ENCODE assay signal across 1 cellular context in the genomic region with DNA sequence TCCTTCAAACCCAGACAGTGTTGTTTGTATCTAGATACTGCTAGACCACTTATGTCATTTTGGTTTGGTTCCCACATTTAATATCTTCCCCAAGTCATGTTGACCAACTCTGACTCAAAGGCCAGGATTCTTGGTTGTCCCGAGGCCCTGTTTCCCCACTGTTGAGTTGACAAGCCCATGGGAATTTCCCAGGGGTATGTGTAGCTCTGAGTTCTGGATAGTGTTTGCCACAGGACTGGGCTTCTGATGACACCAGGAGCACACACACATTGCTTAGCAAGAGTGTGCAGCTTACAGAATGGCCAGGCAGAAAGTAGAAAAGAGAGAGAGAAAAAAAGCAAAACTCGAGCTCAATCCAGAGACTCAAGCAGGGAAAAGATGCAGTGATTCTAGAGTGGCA.
TF ChIP-seq lines count a peak whose summit lies in the region.

No MANE protein-coding gene starts in this region.

TF ChIP-seq in HepG2, 621 proteins besides CTCF, POLR2A, EP300 and RAD21 (continued from another document):
- TF ChIP-seq, protein P1, sequence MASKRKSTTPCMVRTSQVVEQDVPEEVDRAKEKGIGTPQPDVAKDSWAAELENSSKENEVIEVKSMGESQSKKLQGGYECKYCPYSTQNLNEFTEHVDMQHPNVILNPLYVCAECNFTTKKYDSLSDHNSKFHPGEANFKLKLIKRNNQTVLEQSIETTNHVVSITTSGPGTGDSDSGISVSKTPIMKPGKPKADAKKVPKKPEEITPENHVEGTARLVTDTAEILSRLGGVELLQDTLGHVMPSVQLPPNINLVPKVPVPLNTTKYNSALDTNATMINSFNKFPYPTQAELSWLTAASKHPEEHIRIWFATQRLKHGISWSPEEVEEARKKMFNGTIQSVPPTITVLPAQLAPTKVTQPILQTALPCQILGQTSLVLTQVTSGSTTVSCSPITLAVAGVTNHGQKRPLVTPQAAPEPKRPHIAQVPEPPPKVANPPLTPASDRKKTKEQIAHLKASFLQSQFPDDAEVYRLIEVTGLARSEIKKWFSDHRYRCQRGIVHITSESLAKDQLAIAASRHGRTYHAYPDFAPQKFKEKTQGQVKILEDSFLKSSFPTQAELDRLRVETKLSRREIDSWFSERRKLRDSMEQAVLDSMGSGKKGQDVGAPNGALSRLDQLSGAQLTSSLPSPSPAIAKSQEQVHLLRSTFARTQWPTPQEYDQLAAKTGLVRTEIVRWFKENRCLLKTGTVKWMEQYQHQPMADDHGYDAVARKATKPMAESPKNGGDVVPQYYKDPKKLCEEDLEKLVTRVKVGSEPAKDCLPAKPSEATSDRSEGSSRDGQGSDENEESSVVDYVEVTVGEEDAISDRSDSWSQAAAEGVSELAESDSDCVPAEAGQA (IDR thresholded peaks at IDR 0.05; ENCODE audit: low read depth) = no peak
- TF ChIP-seq, protein P1 (CRISPR knock-in tag; IDR thresholded peaks at IDR 0.05; ENCODE audit: borderline replicate concordance) = no peak
- TF ChIP-seq PCBP1 (IDR thresholded peaks at IDR 0.05; ENCODE audit: borderline replicate concordance, low read depth, low read length) (no peak), ASH2L (IDR thresholded peaks at IDR 0.05; ENCODE audit: insufficient read length, low read depth, low read length) (no peak)
- TF ChIP-seq, protein P2, sequence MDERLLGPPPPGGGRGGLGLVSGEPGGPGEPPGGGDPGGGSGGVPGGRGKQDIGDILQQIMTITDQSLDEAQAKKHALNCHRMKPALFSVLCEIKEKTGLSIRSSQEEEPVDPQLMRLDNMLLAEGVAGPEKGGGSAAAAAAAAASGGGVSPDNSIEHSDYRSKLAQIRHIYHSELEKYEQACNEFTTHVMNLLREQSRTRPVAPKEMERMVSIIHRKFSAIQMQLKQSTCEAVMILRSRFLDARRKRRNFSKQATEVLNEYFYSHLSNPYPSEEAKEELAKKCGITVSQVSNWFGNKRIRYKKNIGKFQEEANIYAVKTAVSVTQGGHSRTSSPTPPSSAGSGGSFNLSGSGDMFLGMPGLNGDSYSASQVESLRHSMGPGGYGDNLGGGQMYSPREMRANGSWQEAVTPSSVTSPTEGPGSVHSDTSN (CRISPR knock-in tag; IDR thresholded peaks at IDR 0.05) = no peak
